In the genomic region with DNA sequence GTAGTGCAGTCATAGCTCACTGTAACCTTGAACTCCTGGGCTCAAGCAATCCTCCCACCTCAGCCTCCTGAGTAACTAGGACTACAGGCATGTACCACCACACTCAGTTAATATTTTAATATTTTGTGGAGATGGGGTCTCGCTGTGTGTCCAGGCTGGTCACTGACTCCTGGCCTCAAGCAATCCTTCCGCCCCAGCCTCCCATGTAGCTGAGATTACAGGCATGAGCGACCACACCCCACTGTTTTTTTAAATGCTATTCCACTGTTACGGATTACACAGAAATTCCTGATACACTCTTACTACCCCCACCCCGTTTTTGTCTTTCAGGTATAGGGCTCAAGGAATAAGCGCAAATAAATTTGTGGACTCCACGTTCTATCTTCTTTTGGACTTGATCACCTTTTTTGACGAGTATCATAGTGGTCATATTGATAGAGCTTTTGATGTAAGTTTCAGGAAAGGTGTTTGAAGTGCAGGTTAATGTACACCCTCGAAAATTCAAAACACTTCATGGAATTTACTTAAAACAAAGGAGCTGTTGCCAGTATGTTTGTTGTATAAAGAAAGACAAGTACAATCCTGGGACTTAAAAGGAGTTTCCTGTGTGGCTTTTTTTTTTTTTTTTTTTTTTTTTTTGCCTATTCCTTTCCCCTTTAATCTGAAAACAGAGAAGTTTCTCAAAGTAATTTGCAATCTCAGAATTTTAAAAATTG, we compare ENCODE assay signal across 1 cellular context.
TF ChIP-seq lines count a peak whose summit lies in the region.

No MANE protein-coding gene starts in this region.

TF ChIP-seq in HepG2, 621 proteins besides CTCF, POLR2A, EP300 and RAD21 (continued from another document and continues in another):
- TF ChIP-seq NR2F2 (IDR thresholded peaks at IDR 0.05; ENCODE audit: borderline replicate concordance, low read depth) (0 out of 2 replicates have a peak, but pooled peaks have one; percentile 21), PHF21A (CRISPR knock-in tag; IDR thresholded peaks at IDR 0.05) (peak; percentile 40; the same call in 1 of the 2 replicates), SOX13 (IDR thresholded peaks at IDR 0.05) (0 out of 2 replicates have a peak, but pooled peaks have one; percentile 52), SOX13 (CRISPR knock-in tag; conservative IDR thresholded peaks at IDR 0.05 in 1 of 2, IDR thresholded peaks at IDR 0.05 in 1 of 2) (peak in 1 of 2 experiments; percentile 87; a peak in 2 of 4 replicates), NCOA5 (CRISPR knock-in tag; IDR thresholded peaks at IDR 0.05) (no peak), PAXIP1 (CRISPR knock-in tag; conservative IDR thresholded peaks at IDR 0.05) (peak; percentile 80), ZBTB38 (CRISPR knock-in tag; IDR thresholded peaks at IDR 0.05) (peak; percentile 92), ZBTB4 (CRISPR knock-in tag; IDR thresholded peaks at IDR 0.05; ENCODE audit: borderline replicate concordance) (peak; percentile 79), CREM (IDR thresholded peaks at IDR 0.05) (peak; percentile 82), CREM (CRISPR knock-in tag; IDR thresholded peaks at IDR 0.05) (no peak), ZNF160 (CRISPR knock-in tag; IDR thresholded peaks at IDR 0.05) (no peak), ARID5B (CRISPR knock-in tag; IDR thresholded peaks at IDR 0.05) (peak; percentile 67), SRF (IDR thresholded peaks at IDR 0.05; ENCODE audit: low read depth, low read length) (peak; percentile 73; the same call in 1 of the 2 replicates), ZBTB7A (CRISPR knock-in tag; IDR thresholded peaks at IDR 0.05) (no peak), GLMP (CRISPR knock-in tag; IDR thresholded peaks at IDR 0.05; ENCODE audit: borderline replicate concordance) (no peak), LCORL (IDR thresholded peaks at IDR 0.05) (0 out of 2 replicates have a peak, but pooled peaks have one; percentile 28), LCORL (CRISPR knock-in tag; IDR thresholded peaks at IDR 0.05) (peak; percentile 56; the same call in 1 of the 2 replicates), ZNF770 (CRISPR knock-in tag; IDR thresholded peaks at IDR 0.05) (peak; percentile 97), ELF3 (CRISPR knock-in tag; IDR thresholded peaks at IDR 0.05) (peak; percentile 66), RXRB (CRISPR knock-in tag; IDR thresholded peaks at IDR 0.05; ENCODE audit: borderline replicate concordance) (peak; percentile 54)
- TF ChIP-seq, protein P1, sequence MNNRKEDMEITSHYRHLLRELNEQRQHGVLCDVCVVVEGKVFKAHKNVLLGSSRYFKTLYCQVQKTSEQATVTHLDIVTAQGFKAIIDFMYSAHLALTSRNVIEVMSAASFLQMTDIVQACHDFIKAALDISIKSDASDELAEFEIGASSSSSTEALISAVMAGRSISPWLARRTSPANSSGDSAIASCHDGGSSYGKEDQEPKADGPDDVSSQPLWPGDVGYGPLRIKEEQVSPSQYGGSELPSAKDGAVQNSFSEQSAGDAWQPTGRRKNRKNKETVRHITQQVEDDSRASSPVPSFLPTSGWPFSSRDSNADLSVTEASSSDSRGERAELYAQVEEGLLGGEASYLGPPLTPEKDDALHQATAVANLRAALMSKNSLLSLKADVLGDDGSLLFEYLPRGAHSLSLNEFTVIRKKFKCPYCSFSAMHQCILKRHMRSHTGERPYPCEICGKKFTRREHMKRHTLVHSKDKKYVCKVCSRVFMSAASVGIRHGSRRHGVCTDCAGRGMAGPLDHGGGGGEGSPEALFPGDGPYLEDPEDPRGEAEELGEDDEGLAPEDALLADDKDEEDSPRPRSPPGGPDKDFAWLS (CRISPR knock-in tag; IDR thresholded peaks at IDR 0.05; ENCODE audit: borderline replicate concordance): no peak
- TF ChIP-seq, protein P2, sequence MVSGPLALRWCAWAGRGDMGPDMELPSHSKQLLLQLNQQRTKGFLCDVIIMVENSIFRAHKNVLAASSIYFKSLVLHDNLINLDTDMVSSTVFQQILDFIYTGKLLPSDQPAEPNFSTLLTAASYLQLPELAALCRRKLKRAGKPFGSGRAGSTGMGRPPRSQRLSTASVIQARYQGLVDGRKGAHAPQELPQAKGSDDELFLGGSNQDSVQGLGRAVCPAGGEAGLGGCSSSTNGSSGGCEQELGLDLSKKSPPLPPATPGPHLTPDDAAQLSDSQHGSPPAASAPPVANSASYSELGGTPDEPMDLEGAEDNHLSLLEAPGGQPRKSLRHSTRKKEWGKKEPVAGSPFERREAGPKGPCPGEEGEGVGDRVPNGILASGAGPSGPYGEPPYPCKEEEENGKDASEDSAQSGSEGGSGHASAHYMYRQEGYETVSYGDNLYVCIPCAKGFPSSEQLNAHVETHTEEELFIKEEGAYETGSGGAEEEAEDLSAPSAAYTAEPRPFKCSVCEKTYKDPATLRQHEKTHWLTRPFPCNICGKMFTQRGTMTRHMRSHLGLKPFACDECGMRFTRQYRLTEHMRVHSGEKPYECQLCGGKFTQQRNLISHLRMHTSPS (CRISPR knock-in tag; IDR thresholded peaks at IDR 0.05; ENCODE audit: low read depth): no peak
- TF ChIP-seq, protein P3, sequence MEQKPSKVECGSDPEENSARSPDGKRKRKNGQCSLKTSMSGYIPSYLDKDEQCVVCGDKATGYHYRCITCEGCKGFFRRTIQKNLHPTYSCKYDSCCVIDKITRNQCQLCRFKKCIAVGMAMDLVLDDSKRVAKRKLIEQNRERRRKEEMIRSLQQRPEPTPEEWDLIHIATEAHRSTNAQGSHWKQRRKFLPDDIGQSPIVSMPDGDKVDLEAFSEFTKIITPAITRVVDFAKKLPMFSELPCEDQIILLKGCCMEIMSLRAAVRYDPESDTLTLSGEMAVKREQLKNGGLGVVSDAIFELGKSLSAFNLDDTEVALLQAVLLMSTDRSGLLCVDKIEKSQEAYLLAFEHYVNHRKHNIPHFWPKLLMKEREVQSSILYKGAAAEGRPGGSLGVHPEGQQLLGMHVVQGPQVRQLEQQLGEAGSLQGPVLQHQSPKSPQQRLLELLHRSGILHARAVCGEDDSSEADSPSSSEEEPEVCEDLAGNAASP (CRISPR knock-in tag; IDR thresholded peaks at IDR 0.05; ENCODE audit: borderline replicate concordance): peak; percentile 15; the same call in 1 of the 2 replicates
- TF ChIP-seq, protein P4, sequence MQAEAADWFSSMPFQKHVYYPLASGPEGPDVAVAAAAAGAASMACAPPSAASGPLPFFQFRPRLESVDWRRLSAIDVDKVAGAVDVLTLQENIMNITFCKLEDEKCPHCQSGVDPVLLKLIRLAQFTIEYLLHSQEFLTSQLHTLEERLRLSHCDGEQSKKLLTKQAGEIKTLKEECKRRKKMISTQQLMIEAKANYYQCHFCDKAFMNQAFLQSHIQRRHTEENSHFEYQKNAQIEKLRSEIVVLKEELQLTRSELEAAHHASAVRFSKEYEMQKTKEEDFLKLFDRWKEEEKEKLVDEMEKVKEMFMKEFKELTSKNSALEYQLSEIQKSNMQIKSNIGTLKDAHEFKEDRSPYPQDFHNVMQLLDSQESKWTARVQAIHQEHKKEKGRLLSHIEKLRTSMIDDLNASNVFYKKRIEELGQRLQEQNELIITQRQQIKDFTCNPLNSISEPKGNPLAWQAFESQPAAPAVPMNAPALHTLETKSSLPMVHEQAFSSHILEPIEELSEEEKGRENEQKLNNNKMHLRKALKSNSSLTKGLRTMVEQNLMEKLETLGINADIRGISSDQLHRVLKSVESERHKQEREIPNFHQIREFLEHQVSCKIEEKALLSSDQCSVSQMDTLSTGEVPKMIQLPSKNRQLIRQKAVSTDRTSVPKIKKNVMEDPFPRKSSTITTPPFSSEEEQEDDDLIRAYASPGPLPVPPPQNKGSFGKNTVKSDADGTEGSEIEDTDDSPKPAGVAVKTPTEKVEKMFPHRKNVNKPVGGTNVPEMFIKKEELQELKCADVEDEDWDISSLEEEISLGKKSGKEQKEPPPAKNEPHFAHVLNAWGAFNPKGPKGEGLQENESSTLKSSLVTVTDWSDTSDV (CRISPR knock-in tag; IDR thresholded peaks at IDR 0.05): no peak
